18 cellular contexts compared by ENCODE assay signal in genomic region chr11:1171223-1171984, GRCh38. TPM values are rescaled to one million over a fixed set of nuclear protein-coding genes. Genes with fewer than 3 reads are reported as not detected.
DNase-seq lines count a peak whose midpoint lies in the region; ATAC-seq and TF ChIP-seq lines count a peak whose summit lies in the region.
"Had no signal": no experiment of that assay in that cellular context is flagged by ENCODE, and none has a peak within 500 bp of the region (broad histone marks: within the 10 kb centered on the region; RNA-seq: fewer than 3 reads in every experiment).

No MANE protein-coding gene starts in this region.

- no peak overlapping the region for H4K5ac ChIP-seq in IMR-90 (ENCODE audit: low read depth, low read length)

- no peaks in the 10 kb centered on the region for H4K20me1 ChIP-seq in IMR-90 (ENCODE audit: insufficient read depth, low read length)

- no peak overlapping the region for H2BK20ac ChIP-seq in IMR-90 (ENCODE audit: low read depth, low read length)

- TF ChIP-seq CTCF in IMR-90 (conservative IDR thresholded peaks at IDR 0.05; ENCODE audit: low read depth, low read length), result no peak
- TF ChIP-seq CTCF in ascending aorta (IDR thresholded peaks at IDR 0.05), result no peak

- intact Hi-C loops in activated CD4-positive, alpha-beta T cell treated with anti-CD3 and anti-CD28 coated beads, Interleukin-2, amount 10 ng/mL, durations not matched to agents 24 days and 14 days (cut with micrococcal nuclease), result no loop called here
- intact Hi-C loops in IMR-90 (cut with micrococcal nuclease) (no loop called here), ascending aorta (cut with DNase I) (no loop called here)

- H2AK9ac ChIP-seq in IMR-90 (replicated peaks; ENCODE audit: low read depth, low read length, poor library complexity), result no peak overlapping the region

- H2AK5ac ChIP-seq in IMR-90 (ENCODE audit: low read depth, low read length), result no peak overlapping the region

- no peak overlapping the region for H3K4me2 ChIP-seq in IMR-90 (ENCODE audit: low read depth, low read length)

- dilution Hi-C loops in IMR-90 (cut with HindIII; ENCODE audit: low sequenced_read_pairs, unreplicated experiment), result no loop called here

- H3K14ac ChIP-seq in IMR-90 (replicated peaks; ENCODE audit: low read depth, low read length), result no peak overlapping the region

- TF ChIP-seq POLR2A in IMR-90 (IDR thresholded peaks at IDR 0.05; ENCODE audit: low read depth, low read length) (no peak), erythroblast (IDR thresholded peaks at IDR 0.05; ENCODE audit: low read length) (no peak)

- 42% methylated on average over 2 of the region's 3 CpGs; no CpG with 5 or more reads in 1 of the 2 experiments for WGBS in IMR-90 (ENCODE audit: extremely low coverage in 2 of 2, insufficient read length in 1 of 2), 2 experiments

- H3K79me1 ChIP-seq in IMR-90 (ENCODE audit: low read depth in 1 of 2, low read length in 2 of 2), result no peaks in the 10 kb centered on the region

- no peak overlapping the region for H3K18ac ChIP-seq in IMR-90 (ENCODE audit: low read depth, low read length)

- TF ChIP-seq RAD21 in IMR-90 (IDR thresholded peaks at IDR 0.05; ENCODE audit: low read length), result no peak

- H2BK15ac ChIP-seq in IMR-90 (ENCODE audit: low read depth, low read length), result no peak overlapping the region

- H2AFZ ChIP-seq in IMR-90 (replicated peaks; ENCODE audit: low read length, poor library complexity), result no peak overlapping the region
- H2AFZ ChIP-seq: GM23248 had no signal

- H3K27ac ChIP-seq in IMR-90 (ENCODE audit: insufficient read depth, low read length) (no peak overlapping the region), ascending aorta (no peak overlapping the region)
- H3K27ac ChIP-seq: 22Rv1, GM23248 had no signal

- no peaks in the 10 kb centered on the region for H3K27me3 Mint-ChIP-seq in activated CD4-positive, alpha-beta T cell treated with anti-CD3 and anti-CD28 coated beads, Interleukin-2, amount 10 ng/mL, durations not matched to agents 24 days and 14 days

- no peak overlapping the region for H3K56ac ChIP-seq in IMR-90 (ENCODE audit: extremely low read depth, insufficient read depth, low read length)

- ATAC-seq in IMR-90 (ENCODE audit: low read depth) (no peak), HG03135 (IDR thresholded peaks at IDR 0.05; ENCODE audit: unreplicated experiment) (no peak)
- no peak for ATAC-seq in stimulated activated effector memory CD8-positive, alpha-beta T cell treated with anti-CD3 and anti-CD28 coated beads, Interleukin-12 subunit alpha, Interleukin-12 subunit beta, amount 100 ng/mL, for 72 hours
- ATAC-seq: GM12878 had no signal

- POLR2A ChIA-PET in IMR-90 (lab: Charles Lee; ENCODE audit: unreplicated experiment), result interaction anchor here (0.7 kb wide), 1 partner anchor 1801 kb away, joined by 3 read pairs; no protein-coding TSS in a partner anchor

- no TSS peak for BruUV-seq in IMR-90 (replicated peaks; lab: Mats Ljungman, UMichigan)

- CTCF ChIA-PET in IMR-90 (lab: Yijun Ruan, JAX), result no interaction called here

- H3K4me3 ChIP-seq in IMR-90 (ENCODE audit: insufficient read depth, low read depth, low read length), result no peak overlapping the region
- H3K4me3 ChIP-seq in ascending aorta, result no peak overlapping the region
- H3K4me3 ChIP-seq: GM12878, GM23248 had no signal

- H4K8ac ChIP-seq in IMR-90 (ENCODE audit: low read depth in 2 of 2, low read length in 2 of 2), result no peak overlapping the region

- peaks cover 13% of the 10 kb centered on the region for H3K36me3 Mint-ChIP-seq in activated CD4-positive, alpha-beta T cell treated with anti-CD3 and anti-CD28 coated beads, Interleukin-2, amount 10 ng/mL, durations not matched to agents 24 days and 14 days (ENCODE audit: low read depth)
- H3K36me3 Mint-ChIP-seq in stimulated activated effector memory CD8-positive, alpha-beta T cell treated with anti-CD3 and anti-CD28 coated beads, Interleukin-12 subunit alpha, Interleukin-12 subunit beta, amount 100 ng/mL, for 72 hours, result peaks cover 16% of the 10 kb centered on the region
- H3K36me3 Mint-ChIP-seq: CD8-positive, alpha-beta memory T cell had no signal

- no peak overlapping the region for H3K4ac ChIP-seq in IMR-90 (ENCODE audit: low read depth, low read length)

- peak overlapping the region; percentile 32 for H3K27ac Mint-ChIP-seq in activated CD4-positive, alpha-beta T cell treated with anti-CD3 and anti-CD28 coated beads, Interleukin-2, amount 10 ng/mL, durations not matched to agents 24 days and 14 days
- peak overlapping the region; percentile 38 for H3K27ac Mint-ChIP-seq in stimulated activated effector memory CD8-positive, alpha-beta T cell treated with anti-CD3 and anti-CD28 coated beads, Interleukin-12 subunit alpha, Interleukin-12 subunit beta, amount 100 ng/mL, for 72 hours
- H3K27ac Mint-ChIP-seq: CD8-positive, alpha-beta memory T cell had no signal

- H3K27me3 ChIP-seq in IMR-90 (ENCODE audit: control insufficient read depth, insufficient read depth, low read length), result no peaks in the 10 kb centered on the region
- H3K27me3 ChIP-seq in ascending aorta, result no peaks in the 10 kb centered on the region

- H3K4me1 ChIP-seq in IMR-90 (ENCODE audit: control insufficient read depth, insufficient read depth, low read length) (no peaks in the 10 kb centered on the region), ascending aorta (no peaks in the 10 kb centered on the region)
- H3K4me1 ChIP-seq: Caco-2 had no signal

- H3K4me1 Mint-ChIP-seq in activated CD4-positive, alpha-beta T cell treated with anti-CD3 and anti-CD28 coated beads, Interleukin-2, amount 10 ng/mL, durations not matched to agents 24 days and 14 days, result no peaks in the 10 kb centered on the region
- H3K4me1 Mint-ChIP-seq in stimulated activated effector memory CD8-positive, alpha-beta T cell treated with anti-CD3 and anti-CD28 coated beads, Interleukin-12 subunit alpha, Interleukin-12 subunit beta, amount 100 ng/mL, for 72 hours, result peaks cover 14% of the 10 kb centered on the region
- H3K4me1 Mint-ChIP-seq: CD8-positive, alpha-beta memory T cell had no signal

- DNase-seq in activated CD4-positive, alpha-beta T cell treated with anti-CD3 and anti-CD28 coated beads, Interleukin-2, amount 10 ng/mL, durations not matched to agents 24 days and 14 days, result no peak
- DNase-seq in activated CD4-positive, alpha-beta T cell treated with anti-CD3 and anti-CD28 coated beads, Interleukin-2, amount 50 U/mL, for 4 hours, result no peak
- DNase-seq in IMR-90 (no peak), erythroblast (lab: John Stamatoyannopoulos, UW) (peak; percentile 17 to 35), anterior cingulate cortex (lab: John Stamatoyannopoulos, UW) (no peak), ascending aorta (ENCODE audit: low spot score in 2 of 2) (no peak)
- no peak for DNase-seq in stimulated activated effector memory CD8-positive, alpha-beta T cell treated with anti-CD3 and anti-CD28 coated beads, Interleukin-12 subunit alpha, Interleukin-12 subunit beta, amount 100 ng/mL, for 72 hours (ENCODE audit: low spot score in 2 of 2)
- DNase-seq: Caco-2, GM23248, KBM-7 had no signal

- no peaks in the 10 kb centered on the region for H3K9me1 ChIP-seq in IMR-90 (ENCODE audit: insufficient read depth, low read length)

- H4K91ac ChIP-seq in IMR-90 (ENCODE audit: insufficient read depth, low read depth, low read length), result no peak overlapping the region

- no peak overlapping the region for H3K4me3 Mint-ChIP-seq in activated CD4-positive, alpha-beta T cell treated with anti-CD3 and anti-CD28 coated beads, Interleukin-2, amount 10 ng/mL, durations not matched to agents 24 days and 14 days
- no peak overlapping the region for H3K4me3 Mint-ChIP-seq in stimulated activated effector memory CD8-positive, alpha-beta T cell treated with anti-CD3 and anti-CD28 coated beads, Interleukin-12 subunit alpha, Interleukin-12 subunit beta, amount 100 ng/mL, for 72 hours
- H3K4me3 Mint-ChIP-seq: CD8-positive, alpha-beta memory T cell had no signal

- in situ Hi-C loops in IMR-90 (cut with MboI; ENCODE audit: low sequenced_read_pairs), result no loop called here

- no peak overlapping the region for H2BK120ac ChIP-seq in IMR-90 (ENCODE audit: low read depth, low read length)

- peaks cover 2% of the 10 kb centered on the region; the same call in 1 of the 2 replicates for H3K9me3 ChIP-seq in IMR-90 (ENCODE audit: control insufficient read depth, insufficient read depth, low read length)
- no peaks in the 10 kb centered on the region for H3K9me3 ChIP-seq in ascending aorta
- H3K9me3 ChIP-seq: Caco-2 had no signal

- H3K9ac ChIP-seq in IMR-90 (ENCODE audit: low read depth, low read length), result no peak overlapping the region
- H3K9ac ChIP-seq: GM23248 had no signal

- no peak overlapping the region for H3K23ac ChIP-seq in IMR-90 (ENCODE audit: low read depth, low read length)

- peaks cover 19% of the 10 kb centered on the region for H3K9me3 Mint-ChIP-seq in activated CD4-positive, alpha-beta T cell treated with anti-CD3 and anti-CD28 coated beads, Interleukin-2, amount 10 ng/mL, durations not matched to agents 24 days and 14 days
- peaks cover 11% of the 10 kb centered on the region for H3K9me3 Mint-ChIP-seq in stimulated activated effector memory CD8-positive, alpha-beta T cell treated with anti-CD3 and anti-CD28 coated beads, Interleukin-12 subunit alpha, Interleukin-12 subunit beta, amount 100 ng/mL, for 72 hours
- H3K9me3 Mint-ChIP-seq: CD8-positive, alpha-beta memory T cell had no signal

- H3K36me3 ChIP-seq in IMR-90 (ENCODE audit: control insufficient read depth, insufficient read depth, low read length) (no peaks in the 10 kb centered on the region), ascending aorta (no peaks in the 10 kb centered on the region)

- H2BK5ac ChIP-seq in IMR-90 (ENCODE audit: low read depth, low read length, poor library complexity, severe bottlenecking), result peak overlapping the region; percentile 19

TF ChIP-seq in IMR-90, 13 proteins besides CTCF, POLR2A, EP300 and RAD21 (continues in another document):
- TF ChIP-seq CEBPB (IDR thresholded peaks at IDR 0.05; ENCODE audit: low read depth, low read length), result no peak

RNA-seq across cellular contexts. Expression of gene MUC5AC, which starts 13.7 kb away (rescaled TPM):
- not detected in 2 replicates for total RNA-seq in activated CD4-positive, alpha-beta T cell treated with anti-CD3 and anti-CD28 coated beads, Interleukin-2, amount 10 ng/mL, durations not matched to agents 24 days and 14 days
- total RNA-seq in IMR-90 (2012; rRNA removed) (not detected in 2 replicates), ascending aorta (0.11 TPM)
- polyA plus RNA-seq in IMR-90 (2012; rRNA removed), result 0.01 and 0.02 TPM in 2 replicates
- polyA plus RNA-seq in IMR-90 (2012; cell fraction: cytosol; rRNA removed), result under 0.01 TPM in 1 of 2 replicates, not detected in the other
- under 0.01 and 0.01 TPM in 2 replicates for polyA plus RNA-seq in IMR-90 (2012; cell fraction: nucleus; rRNA removed; ENCODE audit: low replicate concordance)
- total RNA-seq: A673; CD8-positive, alpha-beta memory T cell; G401; GM12878; GM23248; H7 had no signal
- polyA plus RNA-seq: BJ; CD8-positive, alpha-beta memory T cell; GM23248 had no signal

RNA-seq across cellular contexts. Expression of gene MUC5B, which starts 51.5 kb away (rescaled TPM):
- not detected in 2 replicates for total RNA-seq in activated CD4-positive, alpha-beta T cell treated with anti-CD3 and anti-CD28 coated beads, Interleukin-2, amount 10 ng/mL, durations not matched to agents 24 days and 14 days
- total RNA-seq in IMR-90 (2012; rRNA removed), result not detected in 2 replicates
- not detected in 2 replicates for polyA plus RNA-seq in IMR-90 (2012; rRNA removed)
- not detected in 2 replicates for polyA plus RNA-seq in IMR-90 (2012; cell fraction: cytosol; rRNA removed)
- polyA plus RNA-seq in IMR-90 (2012; cell fraction: nucleus; rRNA removed; ENCODE audit: low replicate concordance), result not detected in 2 replicates
- total RNA-seq in ascending aorta, result under 0.01 TPM
- total RNA-seq: A673; Caco-2; CD8-positive, alpha-beta memory T cell; G401; GM23248 had no signal
- polyA plus RNA-seq: BJ; CD8-positive, alpha-beta memory T cell; GM12878; GM23248 had no signal

Comparison
In these comparisons a context has a peak if more than half of its experiments do, and no peak if none do; other contexts are left out.
1. DNase-seq: peak in erythroblast (2 of 2); none in activated CD4-positive, alpha-beta T cell treated with anti-CD3 and anti-CD28 coated beads, Interleukin-2, amount 10 ng/mL, durations not matched to agents 24 days and 14 days (single experiment), activated CD4-positive, alpha-beta T cell treated with anti-CD3 and anti-CD28 coated beads, Interleukin-2, amount 50 U/mL, for 4 hours (0 of 2), IMR-90 (single experiment), stimulated activated effector memory CD8-positive, alpha-beta T cell treated with anti-CD3 and anti-CD28 coated beads, Interleukin-12 subunit alpha, Interleukin-12 subunit beta, amount 100 ng/mL, for 72 hours (0 of 2), anterior cingulate cortex (0 of 58) and ascending aorta (0 of 2).